Comparison of ENCODE assay signal across 8 cellular contexts in genomic region chr6:107114213-107114871, GRCh38. TPM values are rescaled to one million over a fixed set of nuclear protein-coding genes. Genes with fewer than 3 reads are reported as not detected.
DNase-seq lines count a peak whose midpoint lies in the region; ATAC-seq and TF ChIP-seq lines count a peak whose summit lies in the region.

No MANE protein-coding gene starts in this region.

- no peaks in the 10 kb centered on the region for H3K36me3 ChIP-seq in kidney epithelial cell (ENCODE audit: control insufficient read depth, insufficient read depth, low read length)

- peak overlapping the region; percentile 48 for H3K4me3 ChIP-seq in kidney epithelial cell (ENCODE audit: low read depth, low read length)

- in situ Hi-C loops in ACHN (cut with HindIII; ENCODE audit: low pct_ligation_motif_present, low pct_unique_long_range_greater_than_20kb, low sequenced_read_pairs): no loop called here

- H3K27me3 ChIP-seq in kidney epithelial cell (ENCODE audit: control insufficient read depth, insufficient read depth, low read length): no peaks in the 10 kb centered on the region

- peak; percentile 85 for DNase-seq in ACHN
- DNase-seq in NCI-H2171 (lab: John Stamatoyannopoulos, UW): peak; percentile 80
- peak; percentile 37 for DNase-seq in activated CD4-positive, CD25-positive, alpha-beta regulatory T cell treated with anti-CD3 and anti-CD28 coated beads, Interleukin-2, amount 50 U/mL, for 16 hours (ENCODE audit: low read depth, low spot score)
- peak; percentile 79 for DNase-seq in cerebellar cortex (ENCODE audit: low spot score)
- DNase-seq in kidney epithelial cell (ENCODE audit: low read depth): peak; percentile 45
- peak; percentile 82 for DNase-seq in stimulated activated CD4-positive, alpha-beta T cell treated with anti-CD3 and anti-CD28 coated beads, Interleukin-15, amount 100 ng/mL, for 24 hours

- no peak for TF ChIP-seq CTCF in kidney epithelial cell (IDR thresholded peaks at IDR 0.05; ENCODE audit: insufficient read depth, low read length, poor library complexity, severe bottlenecking)

- ATAC-seq in GM18517 (IDR thresholded peaks at IDR 0.05; ENCODE audit: unreplicated experiment) (peak; percentile 58), HG03039 (IDR thresholded peaks at IDR 0.05; ENCODE audit: unreplicated experiment) (peak; percentile 70)

RNA-seq across cellular contexts. Expression of gene BEND3, which starts 1.0 kb away (rescaled TPM):
- 6.6 and 7.7 TPM in 2 replicates for total RNA-seq in kidney epithelial cell

Comparison
In these comparisons a context has a peak if more than half of its experiments do, and no peak if none do; other contexts are left out.
1. Peak in every context shown above with its lines: DNase-seq, ATAC-seq and H3K4me3 ChIP-seq.